In the genomic region with DNA sequence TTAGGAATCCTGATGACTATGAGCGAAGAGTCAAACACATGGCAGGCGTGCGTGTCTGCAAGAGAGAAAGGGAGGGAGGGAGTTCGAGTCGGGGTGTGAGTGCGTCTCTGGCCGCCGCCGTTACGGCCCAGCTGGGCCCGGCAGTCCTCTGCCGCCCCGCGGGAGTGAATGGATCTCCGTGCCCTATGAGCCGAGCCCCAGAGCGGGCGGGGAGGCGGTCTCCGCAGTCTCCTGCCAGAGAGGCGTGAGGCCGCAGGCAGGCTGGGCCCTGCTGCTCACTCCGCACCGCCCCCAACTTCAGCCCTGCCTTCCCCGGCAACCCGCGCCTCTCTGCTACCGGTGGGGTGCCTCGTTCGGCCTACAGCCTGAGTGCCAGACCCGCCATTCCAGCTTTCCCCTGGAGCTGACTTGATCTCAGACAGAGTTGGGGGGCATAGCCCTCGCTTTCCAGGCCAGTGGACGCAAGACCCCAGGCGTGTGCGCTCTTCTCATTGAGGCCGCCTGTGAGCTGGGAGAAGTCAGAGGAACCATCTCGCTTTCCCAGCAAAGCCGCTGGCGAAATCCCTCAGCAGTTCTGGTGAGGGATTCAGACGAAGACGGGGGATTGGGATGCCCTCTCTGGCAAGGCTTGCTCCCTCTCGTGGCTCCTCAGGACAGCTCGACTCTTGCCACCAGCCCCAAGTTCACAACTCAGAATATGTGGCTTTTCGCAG, we compare ENCODE assay signal across 1 cellular context.
TF ChIP-seq lines count a peak whose summit lies in the region.

No MANE protein-coding gene starts in this region.

TF ChIP-seq in HepG2, 621 proteins besides CTCF, POLR2A, EP300 and RAD21:
- TF ChIP-seq ZFX (CRISPR knock-in tag; IDR thresholded peaks at IDR 0.05; ENCODE audit: low read depth) (peak; percentile 49; the same call in 1 of the 2 replicates), FOSL2 (CRISPR knock-in tag; IDR thresholded peaks at IDR 0.05) (no peak), ZBTB43 (CRISPR knock-in tag; conservative IDR thresholded peaks at IDR 0.05) (no peak), HOXA7 (CRISPR knock-in tag; IDR thresholded peaks at IDR 0.05) (no peak), GABPB1 (CRISPR knock-in tag; IDR thresholded peaks at IDR 0.05) (peak; percentile 19; the same call in 1 of the 2 replicates), ZFP82 (CRISPR knock-in tag; IDR thresholded peaks at IDR 0.05; ENCODE audit: borderline replicate concordance) (no peak), ZNF687 (CRISPR knock-in tag; IDR thresholded peaks at IDR 0.05) (peak; percentile 55), TOE1 (CRISPR knock-in tag; IDR thresholded peaks at IDR 0.05) (no peak), ZNF75D (CRISPR knock-in tag; IDR thresholded peaks at IDR 0.05; ENCODE audit: borderline replicate concordance) (no peak), ZNF777 (CRISPR knock-in tag; IDR thresholded peaks at IDR 0.05) (0 out of 2 replicates have a peak, but pooled peaks have one; percentile 9), UBTF (CRISPR knock-in tag; IDR thresholded peaks at IDR 0.05) (peak; percentile 88), SIN3B (IDR thresholded peaks at IDR 0.05; ENCODE audit: low read length) (no peak)
- TF ChIP-seq, protein P1, sequence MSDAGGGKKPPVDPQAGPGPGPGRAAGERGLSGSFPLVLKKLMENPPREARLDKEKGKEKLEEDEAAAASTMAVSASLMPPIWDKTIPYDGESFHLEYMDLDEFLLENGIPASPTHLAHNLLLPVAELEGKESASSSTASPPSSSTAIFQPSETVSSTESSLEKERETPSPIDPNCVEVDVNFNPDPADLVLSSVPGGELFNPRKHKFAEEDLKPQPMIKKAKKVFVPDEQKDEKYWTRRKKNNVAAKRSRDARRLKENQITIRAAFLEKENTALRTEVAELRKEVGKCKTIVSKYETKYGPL (CRISPR knock-in tag; IDR thresholded peaks at IDR 0.05) = no peak
- TF ChIP-seq, protein P2, sequence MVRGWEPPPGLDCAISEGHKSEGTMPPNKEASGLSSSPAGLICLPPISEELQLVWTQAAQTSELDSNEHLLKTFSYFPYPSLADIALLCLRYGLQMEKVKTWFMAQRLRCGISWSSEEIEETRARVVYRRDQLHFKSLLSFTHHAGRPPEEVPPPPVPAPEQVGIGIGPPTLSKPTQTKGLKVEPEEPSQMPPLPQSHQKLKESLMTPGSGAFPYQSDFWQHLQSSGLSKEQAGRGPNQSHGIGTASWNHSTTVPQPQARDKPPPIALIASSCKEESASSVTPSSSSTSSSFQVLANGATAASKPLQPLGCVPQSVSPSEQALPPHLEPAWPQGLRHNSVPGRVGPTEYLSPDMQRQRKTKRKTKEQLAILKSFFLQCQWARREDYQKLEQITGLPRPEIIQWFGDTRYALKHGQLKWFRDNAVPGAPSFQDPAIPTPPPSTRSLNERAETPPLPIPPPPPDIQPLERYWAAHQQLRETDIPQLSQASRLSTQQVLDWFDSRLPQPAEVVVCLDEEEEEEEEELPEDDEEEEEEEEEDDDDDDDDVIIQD (CRISPR knock-in tag; IDR thresholded peaks at IDR 0.05; ENCODE audit: low read depth) = no peak
- TF ChIP-seq, protein P3, sequence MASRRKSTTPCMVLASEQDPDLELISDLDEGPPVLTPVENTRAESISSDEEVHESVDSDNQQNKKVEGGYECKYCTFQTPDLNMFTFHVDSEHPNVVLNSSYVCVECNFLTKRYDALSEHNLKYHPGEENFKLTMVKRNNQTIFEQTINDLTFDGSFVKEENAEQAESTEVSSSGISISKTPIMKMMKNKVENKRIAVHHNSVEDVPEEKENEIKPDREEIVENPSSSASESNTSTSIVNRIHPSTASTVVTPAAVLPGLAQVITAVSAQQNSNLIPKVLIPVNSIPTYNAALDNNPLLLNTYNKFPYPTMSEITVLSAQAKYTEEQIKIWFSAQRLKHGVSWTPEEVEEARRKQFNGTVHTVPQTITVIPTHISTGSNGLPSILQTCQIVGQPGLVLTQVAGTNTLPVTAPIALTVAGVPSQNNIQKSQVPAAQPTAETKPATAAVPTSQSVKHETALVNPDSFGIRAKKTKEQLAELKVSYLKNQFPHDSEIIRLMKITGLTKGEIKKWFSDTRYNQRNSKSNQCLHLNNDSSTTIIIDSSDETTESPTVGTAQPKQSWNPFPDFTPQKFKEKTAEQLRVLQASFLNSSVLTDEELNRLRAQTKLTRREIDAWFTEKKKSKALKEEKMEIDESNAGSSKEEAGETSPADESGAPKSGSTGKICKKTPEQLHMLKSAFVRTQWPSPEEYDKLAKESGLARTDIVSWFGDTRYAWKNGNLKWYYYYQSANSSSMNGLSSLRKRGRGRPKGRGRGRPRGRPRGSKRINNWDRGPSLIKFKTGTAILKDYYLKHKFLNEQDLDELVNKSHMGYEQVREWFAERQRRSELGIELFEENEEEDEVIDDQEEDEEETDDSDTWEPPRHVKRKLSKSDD (CRISPR knock-in tag; IDR thresholded peaks at IDR 0.05; ENCODE audit: low read depth) = no peak
TF ChIP-seq in HepG2: peak in this region for 5.
